27 cellular contexts compared by ENCODE assay signal in the genomic region with DNA sequence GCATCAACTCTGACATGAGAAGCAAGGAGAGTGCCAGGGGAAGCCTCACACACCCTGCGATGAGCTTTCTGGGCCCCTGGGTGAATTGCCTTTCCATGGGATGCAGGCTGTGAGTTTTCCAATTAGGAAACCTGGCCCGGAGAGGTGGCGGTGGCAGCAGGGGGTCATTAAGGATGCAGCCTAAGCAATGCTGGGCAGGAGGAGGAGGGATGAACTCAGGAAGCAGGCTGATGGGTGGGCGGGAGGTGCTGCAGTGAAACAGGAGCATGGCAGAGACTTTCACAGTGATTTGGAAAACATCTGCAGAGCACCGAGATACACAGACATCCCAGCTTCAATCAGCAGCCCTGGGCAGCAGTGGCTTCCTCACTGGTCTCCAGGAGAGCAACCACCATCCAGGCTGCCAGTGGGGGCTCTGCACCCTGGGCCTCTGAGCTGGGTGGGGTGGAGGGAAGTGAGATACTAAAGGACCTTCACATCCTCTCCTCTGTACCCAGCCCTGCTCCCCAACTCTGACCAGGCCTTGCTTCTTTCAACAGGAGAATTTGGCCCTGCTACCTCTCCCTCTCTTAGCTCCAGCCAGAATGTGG. TPM values are rescaled to one million over a fixed set of nuclear protein-coding genes. Genes with fewer than 3 reads are reported as not detected.
DNase-seq lines count a peak whose midpoint lies in the region; ATAC-seq, FAIRE-seq and TF ChIP-seq lines count a peak whose summit lies in the region.
"Had no signal": no experiment of that assay in that cellular context is flagged by ENCODE, and none has a peak within 500 bp of the region (broad histone marks: within the 10 kb centered on the region; RNA-seq: fewer than 3 reads in every experiment).

No MANE protein-coding gene starts in this region.

- CTCF ChIA-PET in WTC11 (lab: Charles Lee), result interaction anchor here (1.1 to 2.0 kb wide), 5 partner anchors 10 to 486 kb away, joined by 3 to 5 read pairs (median 5); no protein-coding TSS in a partner anchor

- H3K36me3 Mint-ChIP-seq in natural killer cell treated with Interleukin-12 subunit alpha and Interleukin-12 subunit beta and Interleukin-15 and Interleukin-18, amount 100 ng/mL, for 72 hours, result no peaks in the 10 kb centered on the region
- no peaks in the 10 kb centered on the region for H3K36me3 Mint-ChIP-seq in natural killer cell
- H3K36me3 Mint-ChIP-seq in WTC11, result no peaks in the 10 kb centered on the region
- H3K36me3 Mint-ChIP-seq: CD4-positive, alpha-beta memory T cell had no signal

- intact Hi-C loops in natural killer cell (cut with micrococcal nuclease), result no loop called here
- intact Hi-C loops in kidney (cut with DNase I), result no loop called here
- intact Hi-C loops in upper lobe of right lung (cut with DNase I), result no loop called here

- H3K36me3 ChIP-seq in kidney (ENCODE audit: control insufficient read depth in 1 of 2, insufficient read depth in 2 of 2, low read length in 2 of 2) (no peaks in the 10 kb centered on the region), upper lobe of right lung (no peaks in the 10 kb centered on the region), right atrium auricular region (no peaks in the 10 kb centered on the region)
- H3K36me3 ChIP-seq: BE2C had no signal

- H3K9me3 ChIP-seq in kidney (ENCODE audit: control insufficient read depth in 1 of 2, low read length in 2 of 2) (no peaks in the 10 kb centered on the region), upper lobe of right lung (no peaks in the 10 kb centered on the region), right atrium auricular region (no peaks in the 10 kb centered on the region)
- H3K9me3 ChIP-seq: BE2C had no signal

- ATAC-seq in natural killer cell treated with Interleukin-12 subunit alpha and Interleukin-12 subunit beta and Interleukin-15 and Interleukin-18, amount 100 ng/mL, for 72 hours, result no peak
- ATAC-seq in natural killer cell (no peak), WTC11 (peak; percentile 50), upper lobe of right lung (no peak), HG02571 (IDR thresholded peaks at IDR 0.05; ENCODE audit: unreplicated experiment) (no peak)

- H3K4me1 ChIP-seq in kidney (ENCODE audit: control insufficient read depth in 1 of 2, insufficient read depth in 1 of 2, low read depth in 1 of 2, low read length in 2 of 2) (no peaks in the 10 kb centered on the region), upper lobe of right lung (no peaks in the 10 kb centered on the region), right atrium auricular region (no peaks in the 10 kb centered on the region)
- H3K4me1 ChIP-seq: BE2C had no signal

- POLR2A ChIA-PET in WTC11 (lab: Charles Lee), result no interaction called here

- no peak overlapping the region for H3K27ac Mint-ChIP-seq in natural killer cell treated with Interleukin-12 subunit alpha and Interleukin-12 subunit beta and Interleukin-15 and Interleukin-18, amount 100 ng/mL, for 72 hours
- H3K27ac Mint-ChIP-seq in natural killer cell (no peak overlapping the region), WTC11 (no peak overlapping the region)
- H3K27ac Mint-ChIP-seq: CD4-positive, alpha-beta memory T cell had no signal

- peaks cover 0 to 3% of the 10 kb centered on the region in 2 donors for H3K4me1 Mint-ChIP-seq in natural killer cell treated with Interleukin-12 subunit alpha and Interleukin-12 subunit beta and Interleukin-15 and Interleukin-18, amount 100 ng/mL, for 72 hours (ENCODE audit: low read depth in 2 of 2)
- H3K4me1 Mint-ChIP-seq in natural killer cell, result peaks cover 0 to 5% of the 10 kb centered on the region in 2 donors
- peaks cover 72% of the 10 kb centered on the region for H3K4me1 Mint-ChIP-seq in WTC11
- H3K4me1 Mint-ChIP-seq: CD4-positive, alpha-beta memory T cell had no signal

- H3K4me3 Mint-ChIP-seq in natural killer cell treated with Interleukin-12 subunit alpha and Interleukin-12 subunit beta and Interleukin-15 and Interleukin-18, amount 100 ng/mL, for 72 hours, result no peak overlapping the region
- H3K4me3 Mint-ChIP-seq in natural killer cell, result no peak overlapping the region
- no peak overlapping the region for H3K4me3 Mint-ChIP-seq in WTC11
- H3K4me3 Mint-ChIP-seq: CD4-positive, alpha-beta memory T cell had no signal

- FAIRE-seq in kidney (lab: Jason Lieb, UNC), result no peak
- FAIRE-seq: A204.1, GM12891, GM18507, H54 had no signal

- H3K9ac ChIP-seq in kidney (ENCODE audit: low read length in 2 of 2), result no peak overlapping the region

- H3K27me3 ChIP-seq in upper lobe of right lung (peaks cover 3% of the 10 kb centered on the region), right atrium auricular region (no peaks in the 10 kb centered on the region)
- H3K27me3 ChIP-seq: BE2C had no signal

- no peaks in the 10 kb centered on the region for H3K9me3 Mint-ChIP-seq in natural killer cell treated with Interleukin-12 subunit alpha and Interleukin-12 subunit beta and Interleukin-15 and Interleukin-18, amount 100 ng/mL, for 72 hours
- H3K9me3 Mint-ChIP-seq in natural killer cell (no peaks in the 10 kb centered on the region), WTC11 (no peaks in the 10 kb centered on the region)
- H3K9me3 Mint-ChIP-seq: CD4-positive, alpha-beta memory T cell had no signal

- DNase-seq in natural killer cell treated with Interleukin-12 subunit alpha and Interleukin-12 subunit beta and Interleukin-15 and Interleukin-18, amount 100 ng/mL, for 72 hours (ENCODE audit: low spot score), result peak; percentile 45
- DNase-seq in natural killer cell (no peak), WTC11 (ENCODE audit: low spot score) (peak; percentile 34), kidney (peak; percentile 32), upper lobe of right lung (peak; percentile 51), glomerular visceral epithelial cell (ENCODE audit: extremely low spot score) (no peak), right atrium auricular region (ENCODE audit: low spot score) (no peak)
- DNase-seq: BE2C; Calu3; CD4-positive, alpha-beta memory T cell; DMS53; EL; MM.1S; NCI-H1092 treated with DMSO at 0.1 percent for 48 hours; NCI-H146; NCI-H2029 treated with DMSO at 0.1 percent for 48 hours; NCI-H748 treated with DMSO at 0.1 percent for 48 hours; NK-92 treated with Interleukin-12 subunit alpha and Interleukin-12 subunit beta, amount 100 ng/mL, for 24 hours; Right ventricle myocardium superior had no signal

- H3K27ac ChIP-seq in kidney (ENCODE audit: low read depth in 2 of 2, low read length in 2 of 2), result no peak overlapping the region
- no peak overlapping the region for H3K27ac ChIP-seq in upper lobe of right lung
- H3K27ac ChIP-seq in right atrium auricular region, result no peak overlapping the region

- H3K4me3 ChIP-seq in kidney (ENCODE audit: low read length in 2 of 2), result no peak overlapping the region
- no peak overlapping the region for H3K4me3 ChIP-seq in upper lobe of right lung
- no peak overlapping the region for H3K4me3 ChIP-seq in right atrium auricular region

- H3K27me3 Mint-ChIP-seq in natural killer cell treated with Interleukin-12 subunit alpha and Interleukin-12 subunit beta and Interleukin-15 and Interleukin-18, amount 100 ng/mL, for 72 hours, result peaks cover 0 to 4% of the 10 kb centered on the region in 2 donors
- H3K27me3 Mint-ChIP-seq in natural killer cell (ENCODE audit: low read depth in 2 of 2) (no peaks in the 10 kb centered on the region), WTC11 (ENCODE audit: low read depth) (no peaks in the 10 kb centered on the region; the same call in 1 of the 2 replicates)

- TF ChIP-seq CTCF in natural killer cell (IDR thresholded peaks at IDR 0.05) (no peak), WTC11 (IDR thresholded peaks at IDR 0.05) (no peak), kidney (IDR thresholded peaks at IDR 0.05; ENCODE audit: borderline replicate concordance, extremely low read depth, insufficient read depth) (no peak), upper lobe of right lung (IDR thresholded peaks at IDR 0.05) (no peak), right atrium auricular region (IDR thresholded peaks at IDR 0.05) (no peak)

TF ChIP-seq in WTC11, 78 proteins besides CTCF, POLR2A, EP300 and RAD21:
- TF ChIP-seq SMAD3 (CRISPR knock-in tag; IDR thresholded peaks at IDR 0.05; ENCODE audit: borderline replicate concordance) (no peak), TEAD1 (CRISPR knock-in tag; IDR thresholded peaks at IDR 0.05) (peak; percentile 32; the same call in 1 of the 2 replicates)
- TF ChIP-seq, protein P1, sequence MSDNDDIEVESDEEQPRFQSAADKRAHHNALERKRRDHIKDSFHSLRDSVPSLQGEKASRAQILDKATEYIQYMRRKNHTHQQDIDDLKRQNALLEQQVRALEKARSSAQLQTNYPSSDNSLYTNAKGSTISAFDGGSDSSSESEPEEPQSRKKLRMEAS (CRISPR knock-in tag; IDR thresholded peaks at IDR 0.05), result no peak
- TF ChIP-seq, protein P2, sequence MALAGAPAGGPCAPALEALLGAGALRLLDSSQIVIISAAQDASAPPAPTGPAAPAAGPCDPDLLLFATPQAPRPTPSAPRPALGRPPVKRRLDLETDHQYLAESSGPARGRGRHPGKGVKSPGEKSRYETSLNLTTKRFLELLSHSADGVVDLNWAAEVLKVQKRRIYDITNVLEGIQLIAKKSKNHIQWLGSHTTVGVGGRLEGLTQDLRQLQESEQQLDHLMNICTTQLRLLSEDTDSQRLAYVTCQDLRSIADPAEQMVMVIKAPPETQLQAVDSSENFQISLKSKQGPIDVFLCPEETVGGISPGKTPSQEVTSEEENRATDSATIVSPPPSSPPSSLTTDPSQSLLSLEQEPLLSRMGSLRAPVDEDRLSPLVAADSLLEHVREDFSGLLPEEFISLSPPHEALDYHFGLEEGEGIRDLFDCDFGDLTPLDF (CRISPR knock-in tag; IDR thresholded peaks at IDR 0.05), result no peak
TF ChIP-seq in WTC11: peak in this region for 1.

RNA-seq across cellular contexts. Expression of a gene that starts 44.9 kb away (rescaled TPM):
- under 1 TPM; 0.29 to 0.50 TPM for total RNA-seq in natural killer cell treated with Interleukin-12 subunit alpha and Interleukin-12 subunit beta and Interleukin-15 and Interleukin-18, amount 100 ng/mL, for 72 hours
- total RNA-seq in natural killer cell, result 1 to 10 TPM; 3.0 to 3.6 (median 3.5) TPM
- total RNA-seq in WTC11 (2021), result 1.3 to 1.6 TPM (median 1.4 TPM) in 3 replicates
- total RNA-seq in kidney, result not detected
- not detected for polyA plus RNA-seq in kidney (ENCODE audit: insufficient read depth, low read depth, low replicate concordance)
- total RNA-seq in upper lobe of right lung, result not detected
- not detected for total RNA-seq in right atrium auricular region
- total RNA-seq: Calu3; CD4-positive, alpha-beta memory T cell; LHCN-M2; NCI-H460; OCI-LY7; Right ventricle myocardium superior had no signal

Comparison
In these comparisons a context has a peak if more than half of its experiments do, and no peak if none do; other contexts are left out.
1. DNase-seq: peak in natural killer cell treated with Interleukin-12 subunit alpha and Interleukin-12 subunit beta and Interleukin-15 and Interleukin-18, amount 100 ng/mL, for 72 hours (single experiment), WTC11 (single experiment), kidney (single experiment) and upper lobe of right lung (single experiment); none in natural killer cell (single experiment), glomerular visceral epithelial cell (single experiment) and right atrium auricular region (single experiment).